8 cellular contexts compared by ENCODE assay signal in genomic region chr15:76866716-76867321, GRCh38. TPM values are rescaled to one million over a fixed set of nuclear protein-coding genes. Genes with fewer than 3 reads are reported as not detected.
DNase-seq lines count a peak whose midpoint lies in the region; ATAC-seq, FAIRE-seq and TF ChIP-seq lines count a peak whose summit lies in the region.

No MANE protein-coding gene starts in this region.

- H3K4me1 ChIP-seq in right atrium auricular region (peaks cover 0 to 23% of the 10 kb centered on the region in 2 donors), uterus (no peaks in the 10 kb centered on the region)

- H3K4me3 ChIP-seq in right atrium auricular region (no peak overlapping the region), uterus (no peak overlapping the region)

- TF ChIP-seq POLR2A in uterus (IDR thresholded peaks at IDR 0.05): no peak

- no peaks in the 10 kb centered on the region for H3K36me3 ChIP-seq in right atrium auricular region
- no peaks in the 10 kb centered on the region for H3K36me3 ChIP-seq in uterus

- H3K27ac ChIP-seq in right atrium auricular region: peak overlapping the region; percentile 29 to 67
- H3K27ac ChIP-seq in uterus: no peak overlapping the region

- ATAC-seq in HG02678 (IDR thresholded peaks at IDR 0.05; ENCODE audit: unreplicated experiment) (no peak), GM21619 (IDR thresholded peaks at IDR 0.05; ENCODE audit: unreplicated experiment) (no peak), HG03175 (IDR thresholded peaks at IDR 0.05; ENCODE audit: unreplicated experiment) (no peak)

- intact Hi-C loops in uterus (cut with DNase I; ENCODE audit: low total_unique reads): no loop called here

- DNase-seq in COR-L47 (lab: John Stamatoyannopoulos, UW) (peak; percentile 3), HT-29 (ENCODE audit: low spot score) (peak; percentile 63), right atrium auricular region (ENCODE audit: low spot score) (no peak), uterus (no peak)

- no peaks in the 10 kb centered on the region for H3K27me3 ChIP-seq in right atrium auricular region
- no peaks in the 10 kb centered on the region for H3K27me3 ChIP-seq in uterus

- H3K9me3 ChIP-seq in right atrium auricular region (no peaks in the 10 kb centered on the region), uterus (no peaks in the 10 kb centered on the region)

- FAIRE-seq in TTC549 (lab: Jason Lieb, UNC): peak; percentile 75

- peak in 1 of 2 donors; percentile 62 for TF ChIP-seq CTCF in right atrium auricular region (IDR thresholded peaks at IDR 0.05)
- peak in 2 of 4 experiments; percentile 31 to 40 for TF ChIP-seq CTCF in uterus (IDR thresholded peaks at IDR 0.05)

RNA-seq across cellular contexts. Expression of gene SCAPER, which starts 38.3 kb away (rescaled TPM):
- 6.0 TPM in 2 replicates for total RNA-seq in HT-29 (2014; rRNA removed; shearing (Covaris generic))
- total RNA-seq in right atrium auricular region (10 to 100 TPM; 20.5 to 52.3 TPM), uterus (10 to 100 TPM; 10.6 to 74.2 (median 32.9) TPM)

Comparison
In these comparisons a context has a peak if more than half of its experiments do, and no peak if none do; other contexts are left out.
1. DNase-seq: peak in COR-L47 (single experiment) and HT-29 (single experiment); none in right atrium auricular region (single experiment) and uterus (0 of 2).
2. H3K27ac ChIP-seq: peak in right atrium auricular region (2 of 2); none in uterus (0 of 2).